Comparison of ENCODE assay signal across 18 cellular contexts in the genomic region with DNA sequence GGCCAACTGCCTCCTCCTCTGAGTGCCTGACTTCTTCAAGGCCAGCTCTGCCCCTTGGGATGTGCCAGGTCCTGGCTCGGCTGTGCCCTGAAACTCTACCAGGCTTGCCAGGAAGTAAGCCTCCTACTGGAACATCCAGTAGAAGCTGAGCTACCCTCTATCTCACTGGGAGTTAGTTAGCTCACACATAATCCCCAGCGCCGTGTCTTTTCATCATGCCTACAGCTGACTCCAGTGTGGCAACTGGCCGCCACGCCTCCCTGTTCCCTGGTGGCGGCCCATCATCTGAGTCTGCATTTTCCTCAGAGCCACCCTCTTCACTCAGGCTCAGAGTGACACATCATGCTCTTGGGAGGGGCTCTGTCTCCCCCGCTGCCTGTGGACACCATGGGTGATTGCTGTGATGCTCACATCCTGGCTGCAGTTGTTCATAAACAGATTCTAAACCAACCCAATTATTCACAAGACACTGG.
A peak's percentile ranks its signal among the peaks of the same experiment; 100 is the strongest.
DNase-seq lines count a peak whose midpoint lies in the region; ATAC-seq and TF ChIP-seq lines count a peak whose summit lies in the region.
"Had no signal": no experiment of that assay in that cellular context is flagged by ENCODE, and none has a peak within 500 bp of the region (broad histone marks: within the 10 kb centered on the region; RNA-seq: fewer than 3 reads in every experiment).

No MANE protein-coding gene starts in this region.

- DNase-seq in EL = peak; percentile 50
- DNase-seq in MG63 = peak; percentile 21
- peak; percentile 41 for DNase-seq in fibroblast of mammary gland (ENCODE audit: low read depth)
- DNase-seq in sciatic nerve (ENCODE audit: low spot score) = no peak
- DNase-seq in NCI-H510A (lab: John Stamatoyannopoulos, UW) = no peak
- DNase-seq in activated CD8-positive, alpha-beta memory T cell treated with anti-CD3 and anti-CD28 coated beads for 24 hours = no peak
- no peak for DNase-seq in HPDE6-E6E7 (ENCODE audit: extremely low spot score)
- DNase-seq in T-helper 9 cell = no peak
- DNase-seq: activated CD4-positive, alpha-beta T cell treated with anti-CD3 and anti-CD28 coated beads, Interleukin-2, amount 50 U/mL, for 48 hours; activated effector memory CD4-positive, alpha-beta T cell treated with anti-CD3 and anti-CD28 coated beads, Interleukin-2, amount 50 U/mL, for 16 hours; effector memory CD4-positive, alpha-beta T cell; GF-D8; glutamatergic neuron; KBM-7; mucosa of descending colon; NCI-H187 treated with DMSO at 0.1 percent for 48 hours; NCI-H524 treated with DMSO at 0.1 percent for 48 hours; upper lobe of left lung had no signal

- TF ChIP-seq CTCF in fibroblast of mammary gland (conservative IDR thresholded peaks at IDR 0.05; ENCODE audit: control insufficient read depth, insufficient read depth, low read depth, low read length) = no peak

- H3K27me3 ChIP-seq in MG63 = no peaks in the 10 kb centered on the region
- H3K27me3 ChIP-seq: upper lobe of left lung had no signal

- ATAC-seq in sciatic nerve = peak; percentile 77
- ATAC-seq: mucosa of descending colon had no signal

- H3K4me3 ChIP-seq in MG63 (no peak overlapping the region), fibroblast of mammary gland (ENCODE audit: control insufficient read depth, low read depth, low read length) (no peak overlapping the region)
- H3K4me3 ChIP-seq: mucosa of descending colon, upper lobe of left lung had no signal

- no peaks in the 10 kb centered on the region for H3K36me3 ChIP-seq in MG63
- H3K36me3 ChIP-seq: upper lobe of left lung had no signal

- no peaks in the 10 kb centered on the region for H3K9me3 ChIP-seq in MG63
- H3K9me3 ChIP-seq: mucosa of descending colon, upper lobe of left lung had no signal

- intact Hi-C loops in sciatic nerve (cut with DNase I) = no loop called here

Comparison
In these comparisons a context has a peak if more than half of its experiments do, and no peak if none do; other contexts are left out.
1. DNase-seq: peak in EL (single experiment), MG63 (single experiment) and fibroblast of mammary gland (single experiment); none in sciatic nerve (single experiment), NCI-H510A (single experiment), activated CD8-positive, alpha-beta memory T cell treated with anti-CD3 and anti-CD28 coated beads for 24 hours (single experiment), HPDE6-E6E7 (single experiment) and T-helper 9 cell (single experiment).